Comparison of ENCODE assay signal across 1 cellular context in the genomic region with DNA sequence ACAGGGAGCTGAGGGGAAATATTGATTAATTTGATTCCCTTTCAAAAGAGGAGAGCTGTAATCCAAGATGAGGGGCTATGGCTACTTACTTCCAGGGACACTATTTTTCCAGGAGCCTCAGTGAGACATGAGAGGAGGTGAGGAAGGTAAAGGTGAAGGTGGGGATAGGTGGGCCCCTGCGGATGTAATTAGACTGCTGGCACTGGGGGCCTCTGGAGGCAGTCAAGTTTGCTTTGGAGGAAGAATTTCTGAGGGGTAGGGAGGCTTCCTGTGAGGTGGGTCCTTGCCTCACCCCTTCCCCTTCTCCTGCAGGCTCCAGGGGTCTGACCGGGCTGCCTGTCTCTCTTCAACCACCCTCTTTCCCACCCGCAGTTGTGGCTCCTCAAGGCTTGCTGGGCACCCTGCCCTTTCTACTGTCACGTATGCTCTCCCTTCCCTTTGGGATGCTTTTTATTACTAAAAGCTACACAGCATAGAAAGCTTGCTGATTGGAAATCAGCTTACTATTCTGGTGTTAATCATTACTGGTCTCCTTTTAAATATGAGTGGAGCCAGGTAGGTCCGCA.
TF ChIP-seq lines count a peak whose summit lies in the region.

No MANE protein-coding gene starts in this region.

TF ChIP-seq in WTC11, 78 proteins besides CTCF, POLR2A, EP300 and RAD21 (continued from another document):
- TF ChIP-seq AR (CRISPR knock-in tag; IDR thresholded peaks at IDR 0.05) (no peak), MXD4 (CRISPR knock-in tag; IDR thresholded peaks at IDR 0.05; ENCODE audit: borderline replicate concordance) (no peak), RORB (CRISPR knock-in tag; IDR thresholded peaks at IDR 0.05) (no peak), ELF4 (CRISPR knock-in tag; IDR thresholded peaks at IDR 0.05; ENCODE audit: low read depth) (no peak)
- TF ChIP-seq, protein P1, sequence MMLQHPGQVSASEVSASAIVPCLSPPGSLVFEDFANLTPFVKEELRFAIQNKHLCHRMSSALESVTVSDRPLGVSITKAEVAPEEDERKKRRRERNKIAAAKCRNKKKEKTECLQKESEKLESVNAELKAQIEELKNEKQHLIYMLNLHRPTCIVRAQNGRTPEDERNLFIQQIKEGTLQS (CRISPR knock-in tag; conservative IDR thresholded peaks at IDR 0.05): no peak
